ENCODE assay signal across 8 cellular contexts in genomic region chr4:69830529-69831269, GRCh38. TPM values are rescaled to one million over a fixed set of nuclear protein-coding genes. Genes with fewer than 3 reads are reported as not detected.
DNase-seq lines count a peak whose midpoint lies in the region; ATAC-seq and TF ChIP-seq lines count a peak whose summit lies in the region.

No MANE protein-coding gene starts in this region.

- no peak for TF ChIP-seq CTCF in CD4-positive, alpha-beta T cell (IDR thresholded peaks at IDR 0.05)

- H3K27ac Mint-ChIP-seq in CD4-positive, alpha-beta T cell: no peak overlapping the region
- H3K27ac Mint-ChIP-seq in immature natural killer cell: peak overlapping the region in 2 of 6 donors; percentile 28 to 73

- no peaks in the 10 kb centered on the region for H3K9me3 ChIP-seq in CD4-positive, alpha-beta T cell (ENCODE audit: control insufficient read depth, low read length)

- no peaks in the 10 kb centered on the region for H3K36me3 Mint-ChIP-seq in CD4-positive, alpha-beta T cell (ENCODE audit: low read depth)
- H3K36me3 Mint-ChIP-seq in immature natural killer cell: no peaks in the 10 kb centered on the region

- no peaks in the 10 kb centered on the region for H3K9me3 Mint-ChIP-seq in CD4-positive, alpha-beta T cell
- no peaks in the 10 kb centered on the region for H3K9me3 Mint-ChIP-seq in immature natural killer cell

- intact Hi-C loops in CD4-positive, alpha-beta T cell (cut with DNase I, micrococcal nuclease): loop anchor here in 1 of 2 experiments (2.0 kb wide), 1 partner anchor 50 kb away; no protein-coding TSS in a partner anchor

- DNase-seq in CD4-positive, alpha-beta T cell: no peak
- peak; percentile 76 for DNase-seq in NCI-H774 (lab: John Stamatoyannopoulos, UW)
- DNase-seq in immature natural killer cell: peak in 2 of 3 donors; percentile 22 to 27
- DNase-seq in SW 1271 (lab: John Stamatoyannopoulos, UW): no peak
- DNase-seq in activated effector memory CD4-positive, alpha-beta T cell treated with anti-CD3 and anti-CD28 coated beads, Interleukin-2, amount 50 U/mL, for 16 hours: no peak
- DNase-seq in activated CD4-positive, CD25-positive, alpha-beta regulatory T cell (lab: John Stamatoyannopoulos, UW): no peak
- DNase-seq in dedifferentiated amniotic fluid mesenchymal stem cell (ENCODE audit: extremely low spot score): no peak

- H3K4me3 Mint-ChIP-seq in CD4-positive, alpha-beta T cell: peak overlapping the region; percentile 8
- H3K4me3 Mint-ChIP-seq in immature natural killer cell: peak overlapping the region; percentile 86 to 100 (median 96)

- POLR2A ChIA-PET in CD4-positive, alpha-beta T cell (lab: Charles Lee): interaction anchor here (1.6 kb wide), 1 partner anchor 70 kb away, joined by 9 read pairs; the partner anchor contains the start of gene SULT1B1

- peaks cover 15% of the 10 kb centered on the region for H3K4me1 Mint-ChIP-seq in CD4-positive, alpha-beta T cell (ENCODE audit: low read depth)
- peaks cover 35 to 42% of the 10 kb centered on the region in 2 donors for H3K4me1 Mint-ChIP-seq in immature natural killer cell

- CTCF ChIA-PET in CD4-positive, alpha-beta T cell (lab: Charles Lee): no interaction called here

- ATAC-seq in CD4-positive, alpha-beta T cell (ENCODE audit: poor library complexity): peak; percentile 26
- ATAC-seq in GM21723 (IDR thresholded peaks at IDR 0.05; ENCODE audit: unreplicated experiment): peak; percentile 24

- no peaks in the 10 kb centered on the region for H3K27me3 ChIP-seq in CD4-positive, alpha-beta T cell (ENCODE audit: control insufficient read depth, insufficient read depth, low read length)

- no peaks in the 10 kb centered on the region for H3K27me3 Mint-ChIP-seq in CD4-positive, alpha-beta T cell
- peaks cover 0 to 2% (median 0%) of the 10 kb centered on the region in 3 donors for H3K27me3 Mint-ChIP-seq in immature natural killer cell (ENCODE audit: low read depth in 3 of 3)

- no peak overlapping the region for H3K27ac ChIP-seq in CD4-positive, alpha-beta T cell (ENCODE audit: low read depth, low read length)

RNA-seq across cellular contexts. Expression of gene SULT1E1, which starts 29.2 kb away (rescaled TPM):
- total RNA-seq in CD4-positive, alpha-beta T cell: not detected
- under 1 TPM in 1 of 3 donors, not detected in 2; 0.23 TPM for polyA plus RNA-seq in immature natural killer cell

Comparison
In these comparisons a context has a peak if more than half of its experiments do, and no peak if none do; other contexts are left out.
1. DNase-seq: peak in NCI-H774 (single experiment) and immature natural killer cell (2 of 3); none in CD4-positive, alpha-beta T cell (0 of 10), SW 1271 (0 of 2), activated effector memory CD4-positive, alpha-beta T cell treated with anti-CD3 and anti-CD28 coated beads, Interleukin-2, amount 50 U/mL, for 16 hours (single experiment), activated CD4-positive, CD25-positive, alpha-beta regulatory T cell (0 of 4) and dedifferentiated amniotic fluid mesenchymal stem cell (single experiment).